ENCODE assay signal across 1 cellular context in genomic region chr4:158282252-158282651, GRCh38.
TF ChIP-seq lines count a peak whose summit lies in the region.

No MANE protein-coding gene starts in this region.

TF ChIP-seq in SK-N-SH treated with all-trans-retinoic acid at 6 μM for 48 hours, 23 proteins besides CTCF, POLR2A, EP300 and RAD21 (continued from another document):
- TF ChIP-seq CSRNP3 (CRISPR knock-in tag; IDR thresholded peaks at IDR 0.05) (no peak), ARNTL (CRISPR knock-in tag; IDR thresholded peaks at IDR 0.05; ENCODE audit: borderline replicate concordance, low read depth) (no peak), ZNF565 (CRISPR knock-in tag; conservative IDR thresholded peaks at IDR 0.05; ENCODE audit: low read depth) (no peak), PPARA (CRISPR knock-in tag; IDR thresholded peaks at IDR 0.05; ENCODE audit: borderline replicate concordance) (no peak), POU6F1 (CRISPR knock-in tag; IDR thresholded peaks at IDR 0.05; ENCODE audit: borderline replicate concordance, low read depth) (no peak), TCF4 (CRISPR knock-in tag; IDR thresholded peaks at IDR 0.05; ENCODE audit: borderline replicate concordance) (no peak)
TF ChIP-seq in SK-N-SH treated with all-trans-retinoic acid at 6 μM for 48 hours: peak in this region for 0.
